24 cellular contexts compared by ENCODE assay signal in genomic region chrX:150813922-150814321, GRCh38.
DNase-seq lines count a peak whose midpoint lies in the region; ATAC-seq and TF ChIP-seq lines count a peak whose summit lies in the region.
"Had no signal": no experiment of that assay in that cellular context is flagged by ENCODE, and none has a peak within 500 bp of the region (broad histone marks: within the 10 kb centered on the region; RNA-seq: fewer than 3 reads in every experiment).

No MANE protein-coding gene starts in this region.

- POLR2A ChIA-PET in activated CD8-positive, alpha-beta T cell treated with anti-CD3 and anti-CD28 coated beads for 36 hours (lab: Charles Lee), result no interaction called here
- POLR2A ChIA-PET in activated CD8-positive, alpha-beta T cell treated with anti-CD3 and anti-CD28 coated beads, Interleukin-2, amount 10 ng/mL, durations not matched to agents 7 days and 5 days (lab: Charles Lee), result no interaction called here

- H3K4me1 Mint-ChIP-seq in activated CD8-positive, alpha-beta T cell treated with anti-CD3 and anti-CD28 coated beads for 36 hours (ENCODE audit: low read depth), result peaks cover 10% of the 10 kb centered on the region
- H3K4me1 Mint-ChIP-seq in activated CD8-positive, alpha-beta T cell treated with anti-CD3 and anti-CD28 coated beads, Interleukin-2, amount 10 ng/mL, durations not matched to agents 7 days and 5 days (ENCODE audit: low read depth), result peaks cover 4% of the 10 kb centered on the region
- H3K4me1 Mint-ChIP-seq: neural crest cell had no signal

- ATAC-seq in activated CD8-positive, alpha-beta T cell treated with anti-CD3 and anti-CD28 coated beads for 36 hours, result peak; percentile 47
- no peak for ATAC-seq in activated CD8-positive, alpha-beta T cell treated with anti-CD3 and anti-CD28 coated beads, Interleukin-2, amount 10 ng/mL, durations not matched to agents 7 days and 5 days
- ATAC-seq in GM18909 (IDR thresholded peaks at IDR 0.05; ENCODE audit: poor library complexity, unreplicated experiment) (no peak), GM18858 (IDR thresholded peaks at IDR 0.05; ENCODE audit: unreplicated experiment) (no peak)
- ATAC-seq: A549; effector memory CD8-positive, alpha-beta T cell; HCT116; heart right ventricle; left ventricle myocardium superior had no signal

- no peak overlapping the region for H3K4me3 Mint-ChIP-seq in activated CD8-positive, alpha-beta T cell treated with anti-CD3 and anti-CD28 coated beads for 36 hours
- H3K4me3 Mint-ChIP-seq in activated CD8-positive, alpha-beta T cell treated with anti-CD3 and anti-CD28 coated beads, Interleukin-2, amount 10 ng/mL, durations not matched to agents 7 days and 5 days, result no peak overlapping the region
- H3K4me3 Mint-ChIP-seq: effector memory CD8-positive, alpha-beta T cell; neural crest cell had no signal

- peak; percentile 1 for DNase-seq in activated CD8-positive, alpha-beta T cell treated with anti-CD3 and anti-CD28 coated beads for 36 hours
- no peak for DNase-seq in activated CD8-positive, alpha-beta T cell treated with anti-CD3 and anti-CD28 coated beads, Interleukin-2, amount 10 ng/mL, durations not matched to agents 7 days and 5 days
- DNase-seq in OCI-M1 (lab: John Stamatoyannopoulos, UW), result peak; percentile 16
- DNase-seq in fibroblast of mammary gland (ENCODE audit: low read depth), result peak; percentile 20
- peak; percentile 38 for DNase-seq in stromal cell of bone marrow (ENCODE audit: low read depth)
- DNase-seq in NCI-H1694 (lab: John Stamatoyannopoulos, UW), result no peak
- DNase-seq: activated CD4-positive, alpha-beta T cell treated with anti-CD3 and anti-CD28 coated beads, Interleukin-2, amount 50 U/mL, for 1 hour; activated naive CD4-positive, alpha-beta T cell treated with anti-CD3 and anti-CD28 coated beads, Interleukin-2, amount 50 U/mL, for 16 hours; DMS 273 treated with DMSO at 0.1 percent for 48 hours; effector memory CD8-positive, alpha-beta T cell; GF-D8; heart right ventricle; left ventricle myocardium superior; NCI-H1048; NCI-H2081 treated with DMSO at 0.1 percent for 48 hours; NCI-H446 treated with DMSO at 0.1 percent for 48 hours; Peyer's patch had no signal

- H3K36me3 Mint-ChIP-seq in activated CD8-positive, alpha-beta T cell treated with anti-CD3 and anti-CD28 coated beads for 36 hours (ENCODE audit: low read depth), result peaks cover 26% of the 10 kb centered on the region
- H3K36me3 Mint-ChIP-seq in activated CD8-positive, alpha-beta T cell treated with anti-CD3 and anti-CD28 coated beads, Interleukin-2, amount 10 ng/mL, durations not matched to agents 7 days and 5 days (ENCODE audit: low read depth), result peaks cover 22% of the 10 kb centered on the region

- no peak overlapping the region for H3K4me3 ChIP-seq in fibroblast of mammary gland (ENCODE audit: control insufficient read depth, low read depth, low read length)
- H3K4me3 ChIP-seq: A549, heart right ventricle, Peyer's patch, SJSA1 had no signal

- H3K27ac Mint-ChIP-seq in activated CD8-positive, alpha-beta T cell treated with anti-CD3 and anti-CD28 coated beads for 36 hours, result peak overlapping the region; percentile 71
- no peak overlapping the region for H3K27ac Mint-ChIP-seq in activated CD8-positive, alpha-beta T cell treated with anti-CD3 and anti-CD28 coated beads, Interleukin-2, amount 10 ng/mL, durations not matched to agents 7 days and 5 days
- H3K27ac Mint-ChIP-seq: effector memory CD8-positive, alpha-beta T cell; progenitor cell of endocrine pancreas had no signal

- no peaks in the 10 kb centered on the region for H3K27me3 Mint-ChIP-seq in activated CD8-positive, alpha-beta T cell treated with anti-CD3 and anti-CD28 coated beads for 36 hours
- no peaks in the 10 kb centered on the region for H3K27me3 Mint-ChIP-seq in activated CD8-positive, alpha-beta T cell treated with anti-CD3 and anti-CD28 coated beads, Interleukin-2, amount 10 ng/mL, durations not matched to agents 7 days and 5 days (ENCODE audit: low read depth)
- H3K27me3 Mint-ChIP-seq: effector memory CD8-positive, alpha-beta T cell had no signal

- intact Hi-C loops in activated CD8-positive, alpha-beta T cell treated with anti-CD3 and anti-CD28 coated beads for 36 hours (cut with micrococcal nuclease), result no loop called here

- CTCF ChIA-PET in activated CD8-positive, alpha-beta T cell treated with anti-CD3 and anti-CD28 coated beads for 36 hours (lab: Charles Lee), result no interaction called here
- CTCF ChIA-PET in activated CD8-positive, alpha-beta T cell treated with anti-CD3 and anti-CD28 coated beads, Interleukin-2, amount 10 ng/mL, durations not matched to agents 7 days and 5 days (lab: Charles Lee), result no interaction called here

- H3K9me3 Mint-ChIP-seq in activated CD8-positive, alpha-beta T cell treated with anti-CD3 and anti-CD28 coated beads for 36 hours, result peaks cover 2% of the 10 kb centered on the region
- no peaks in the 10 kb centered on the region for H3K9me3 Mint-ChIP-seq in activated CD8-positive, alpha-beta T cell treated with anti-CD3 and anti-CD28 coated beads, Interleukin-2, amount 10 ng/mL, durations not matched to agents 7 days and 5 days (ENCODE audit: insufficient read depth)
- H3K9me3 Mint-ChIP-seq: effector memory CD8-positive, alpha-beta T cell had no signal

- no peak for TF ChIP-seq CTCF in activated CD8-positive, alpha-beta T cell treated with anti-CD3 and anti-CD28 coated beads for 36 hours (IDR thresholded peaks at IDR 0.05)
- TF ChIP-seq CTCF in fibroblast of mammary gland (conservative IDR thresholded peaks at IDR 0.05; ENCODE audit: control insufficient read depth, insufficient read depth, low read depth, low read length), result no peak

Comparison
In these comparisons a context has a peak if more than half of its experiments do, and no peak if none do; other contexts are left out.
1. DNase-seq: peak in activated CD8-positive, alpha-beta T cell treated with anti-CD3 and anti-CD28 coated beads for 36 hours (single experiment), OCI-M1 (single experiment), fibroblast of mammary gland (single experiment) and stromal cell of bone marrow (single experiment); none in activated CD8-positive, alpha-beta T cell treated with anti-CD3 and anti-CD28 coated beads, Interleukin-2, amount 10 ng/mL, durations not matched to agents 7 days and 5 days (single experiment) and NCI-H1694 (single experiment).